In the genomic region with DNA sequence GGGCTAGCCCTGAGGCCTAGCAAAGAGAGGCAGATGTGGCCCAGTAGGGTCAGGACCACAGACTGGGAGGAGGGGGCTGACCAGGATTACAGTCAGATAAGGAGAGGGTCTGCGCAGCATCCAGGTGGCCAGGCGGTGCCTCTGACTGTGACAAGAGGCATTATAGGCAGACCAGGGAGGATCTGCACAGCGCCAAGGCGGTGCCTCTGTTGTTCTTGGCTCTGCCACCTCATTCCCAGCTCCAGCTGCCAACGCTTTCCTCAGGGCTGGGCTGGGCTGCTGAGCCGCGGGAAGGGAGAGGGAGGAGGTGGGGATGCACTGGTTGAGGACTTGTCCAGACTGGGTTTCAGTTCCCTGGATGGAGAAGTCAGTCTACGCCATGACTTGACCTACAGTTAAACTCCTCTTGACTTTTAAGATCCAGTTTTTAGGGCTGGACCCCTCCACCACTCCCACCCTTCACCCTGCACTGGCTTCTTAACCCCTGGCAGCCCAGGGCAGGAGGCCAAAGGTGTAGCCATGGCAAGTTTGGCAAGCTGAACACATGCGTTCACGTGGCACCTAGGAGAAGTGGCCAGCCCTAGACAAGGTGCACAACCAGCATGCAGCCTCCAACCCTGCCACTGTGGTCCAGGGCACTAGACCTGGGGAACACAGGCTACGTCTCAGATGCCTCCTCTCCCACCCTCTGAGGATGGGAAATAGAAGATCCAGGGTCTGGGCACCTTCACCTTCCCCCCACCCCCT, we compare ENCODE assay signal across 8 cellular contexts. TPM values are rescaled to one million over a fixed set of nuclear protein-coding genes. Genes with fewer than 3 reads are reported as not detected.
DNase-seq lines count a peak whose midpoint lies in the region; ATAC-seq and TF ChIP-seq lines count a peak whose summit lies in the region.

No MANE protein-coding gene starts in this region.

- peak overlapping the region; percentile 49 for H3K14ac ChIP-seq in neuronal stem cell (ENCODE audit: low read length)

- H3K36me3 ChIP-seq in neuronal stem cell (replicated peaks in 1 of 2; ENCODE audit: control insufficient read depth in 2 of 2, insufficient read depth in 2 of 2, low read length in 2 of 2) = no peaks in the 10 kb centered on the region

- DNase-seq in D341Med (ENCODE audit: low spot score) = peak; percentile 67
- peak; percentile 61 to 83 for DNase-seq in NCI-H446 (lab: John Stamatoyannopoulos, UW)
- no peak for DNase-seq in neuronal stem cell (ENCODE audit: low spot score)
- no peak for DNase-seq in erythroblast (lab: John Stamatoyannopoulos, UW)
- no peak for DNase-seq in HEK293T (ENCODE audit: extremely low spot score)

- H4K91ac ChIP-seq in neuronal stem cell (ENCODE audit: low read depth, low read length, poor library complexity) = peak overlapping the region; percentile 54

- peak overlapping the region; percentile 76 for H3K23ac ChIP-seq in neuronal stem cell (ENCODE audit: low read depth, low read length, poor library complexity)

- peak overlapping the region; percentile 92 for H3K18ac ChIP-seq in neuronal stem cell (ENCODE audit: low read length)

- H3K9me3 ChIP-seq in neuronal stem cell (replicated peaks in 1 of 2; ENCODE audit: control insufficient read depth in 2 of 2, insufficient read depth in 1 of 2, low read depth in 1 of 2, low read length in 2 of 2) = no peaks in the 10 kb centered on the region

- WGBS in neuronal stem cell (ENCODE audit: extremely low coverage in 2 of 2, insufficient read length in 2 of 2, insufficient replicate concordance in 1 of 2), 2 donors = no CpG with 5 or more reads among the region's 11 CpGs

- no peak overlapping the region for H3K27ac ChIP-seq in neuronal stem cell (replicated peaks; ENCODE audit: low read length)

- H3K4ac ChIP-seq in neuronal stem cell (ENCODE audit: low read length) = peak overlapping the region; percentile 57

- H3K4me1 ChIP-seq in neuronal stem cell (ENCODE audit: control insufficient read depth in 2 of 2, insufficient read depth in 1 of 2, low read depth in 1 of 2, low read length in 2 of 2) = peaks cover 45 to 51% of the 10 kb centered on the region in 2 donors

- peak overlapping the region; percentile 97 for H2AK5ac ChIP-seq in neuronal stem cell (ENCODE audit: low read depth, low read length)

- no peak overlapping the region for H4K8ac ChIP-seq in neuronal stem cell (ENCODE audit: low read depth, low read length)

- no peak overlapping the region for H3K9ac ChIP-seq in neuronal stem cell (ENCODE audit: low read depth, low read length, poor library complexity)

- no peak overlapping the region for H2AFZ ChIP-seq in neuronal stem cell (ENCODE audit: low read length)

- POLR2A ChIA-PET in HEK293T (lab: Yijun Ruan, JAX) = interaction anchor here (1.1 to 3.1 kb wide), 3 partner anchors 16 to 20 kb away, joined by 4 to 18 read pairs (median 5); partner anchors contain the start of genes ISG20L2 and METTL25B

- H3K27me3 ChIP-seq in neuronal stem cell (ENCODE audit: control insufficient read depth in 3 of 3, insufficient read depth in 3 of 3, low read depth in 1 of 3, low read length in 3 of 3) = no peaks in the 10 kb centered on the region

- peak overlapping the region; percentile 70 for H2BK5ac ChIP-seq in neuronal stem cell (ENCODE audit: low read length)

- CTCF ChIA-PET in HEK293T (lab: Yijun Ruan, JAX) = interaction anchor here (1.8 to 20.6 kb wide), 3 partner anchors 16 to 50 kb away, joined by 6 to 429 read pairs (median 22); no protein-coding TSS in a partner anchor

- H3K4me3 ChIP-seq in neuronal stem cell (ENCODE audit: low read length in 2 of 2) = no peak overlapping the region

- H3K4me2 ChIP-seq in neuronal stem cell (ENCODE audit: insufficient read depth, low read length, poor library complexity, severe bottlenecking) = no peak overlapping the region

- H2BK12ac ChIP-seq in neuronal stem cell (ENCODE audit: low read length) = peak overlapping the region; percentile 98

- H3K79me1 ChIP-seq in neuronal stem cell (ENCODE audit: low read depth, low read length) = no peaks in the 10 kb centered on the region

- peak; percentile 69 for ATAC-seq in esophagus mucosa
- no peak for ATAC-seq in GM18511 (IDR thresholded peaks at IDR 0.05; ENCODE audit: unreplicated experiment)
- ATAC-seq in HG02763 (IDR thresholded peaks at IDR 0.05; ENCODE audit: unreplicated experiment) = no peak

- no peak for TF ChIP-seq POLR2A in erythroblast (IDR thresholded peaks at IDR 0.05; ENCODE audit: low read length)

- peak overlapping the region; percentile 100 for H2BK15ac ChIP-seq in neuronal stem cell (ENCODE audit: low read length)

- H2BK120ac ChIP-seq in neuronal stem cell (ENCODE audit: low read depth, low read length) = no peak overlapping the region

TF ChIP-seq in HEK293T, 16 proteins besides CTCF, POLR2A, EP300 and RAD21:
- TF ChIP-seq NFRKB (IDR thresholded peaks at IDR 0.05) (no peak), FOXM1 (IDR thresholded peaks at IDR 0.05; ENCODE audit: borderline replicate concordance) (no peak), LEF1 (IDR thresholded peaks at IDR 0.05; ENCODE audit: borderline replicate concordance) (no peak), L3MBTL2 (conservative IDR thresholded peaks at IDR 0.05) (no peak), TARDBP (IDR thresholded peaks at IDR 0.05) (no peak), ZNF384 (IDR thresholded peaks at IDR 0.05) (no peak), FOXK2 (IDR thresholded peaks at IDR 0.05) (no peak), PKNOX1 (IDR thresholded peaks at IDR 0.05) (no peak), CTBP1 (IDR thresholded peaks at IDR 0.05; ENCODE audit: borderline replicate concordance) (no peak), ARNT (IDR thresholded peaks at IDR 0.05) (no peak)

RNA-seq across cellular contexts. Expression of gene CRABP2, which starts 4.5 kb away (rescaled TPM):
- total RNA-seq in esophagus mucosa = 1,373 TPM
- polyA plus RNA-seq in neuronal stem cell (2013, experiment 1 of 2) = 479 TPM
- 474 TPM for polyA plus RNA-seq in neuronal stem cell (2013, experiment 2 of 2)

RNA-seq across cellular contexts. Expression of gene METTL25B, which starts 18.4 kb away (rescaled TPM):
- total RNA-seq in esophagus mucosa = 23.5 TPM
- polyA plus RNA-seq in neuronal stem cell (2013, experiment 1 of 2) = 48.9 TPM
- polyA plus RNA-seq in neuronal stem cell (2013, experiment 2 of 2) = 45.3 TPM

RNA-seq across cellular contexts. Expression of gene ISG20L2, which starts 18.6 kb away (rescaled TPM):
- 27.5 TPM for total RNA-seq in esophagus mucosa
- 32.9 TPM for polyA plus RNA-seq in neuronal stem cell (2013, experiment 1 of 2)
- 33.3 TPM for polyA plus RNA-seq in neuronal stem cell (2013, experiment 2 of 2)

RNA-seq across cellular contexts. Expression of gene MRPL24, which starts 31.0 kb away (rescaled TPM):
- total RNA-seq in esophagus mucosa = 67.4 TPM
- polyA plus RNA-seq in neuronal stem cell (2013, experiment 1 of 2) = 31.9 TPM
- polyA plus RNA-seq in neuronal stem cell (2013, experiment 2 of 2) = 30.3 TPM

RNA-seq across cellular contexts. Expression of gene NES, which starts 32.7 kb away (rescaled TPM):
- total RNA-seq in esophagus mucosa = 3.0 TPM
- polyA plus RNA-seq in neuronal stem cell (2013, experiment 1 of 2) = 150 TPM
- 143 TPM for polyA plus RNA-seq in neuronal stem cell (2013, experiment 2 of 2)

Comparison
In these comparisons a context has a peak if more than half of its experiments do, and no peak if none do; other contexts are left out.
1. DNase-seq: peak in D341Med (single experiment) and NCI-H446 (2 of 2); none in neuronal stem cell (single experiment), erythroblast (0 of 2) and HEK293T (single experiment).